ENCODE assay signal across 8 cellular contexts in genomic region chrX:126733874-126734273, GRCh38.
"Had no signal": no experiment of that assay in that cellular context is flagged by ENCODE, and none has a peak within 500 bp of the region (broad histone marks: within the 10 kb centered on the region; RNA-seq: fewer than 3 reads in every experiment).

No MANE protein-coding gene starts in this region.

- H3K4me3 ChIP-seq: GM23338 had no signal

- H3K9me3 Mint-ChIP-seq: GM23338 had no signal

- H2AFZ ChIP-seq: GM23338 had no signal

- H3K4me3 Mint-ChIP-seq: GM23338, H9 had no signal

- H3K27ac ChIP-seq: KMS-11 had no signal

- H3K9ac ChIP-seq: KMS-11 had no signal

- H3K4me2 ChIP-seq: GM23338, KMS-11 had no signal

- FAIRE-seq: H1, H54, HTR-8/SVneo had no signal

- DNase-seq: H9, HCEC 1CT, KBM-7 had no signal

- H3K4me1 Mint-ChIP-seq: GM23338, H9 had no signal

- ATAC-seq: GM23338 had no signal
